ENCODE assay signal across 10 cellular contexts in genomic region chr2:145258903-145259579, GRCh38.
DNase-seq lines count a peak whose midpoint lies in the region; TF ChIP-seq lines count a peak whose summit lies in the region.
"Had no signal": no experiment of that assay in that cellular context is flagged by ENCODE, and none has a peak within 500 bp of the region (broad histone marks: within the 10 kb centered on the region; RNA-seq: fewer than 3 reads in every experiment).

No MANE protein-coding gene starts in this region.

- H3K27me3 ChIP-seq in transverse colon, result no peaks in the 10 kb centered on the region
- H3K27me3 ChIP-seq: tibial artery had no signal

- H3K36me3 ChIP-seq in transverse colon, result no peaks in the 10 kb centered on the region
- H3K36me3 ChIP-seq: tibial artery had no signal

- H3K9me3 ChIP-seq in transverse colon, result no peaks in the 10 kb centered on the region
- H3K9me3 ChIP-seq: tibial artery had no signal

- TF ChIP-seq POLR2A in transverse colon (IDR thresholded peaks at IDR 0.05), result no peak

- DNase-seq in GDM1 (lab: John Stamatoyannopoulos, UW) (peak; percentile 35), HT1080 (ENCODE audit: low read depth) (peak; percentile 56), UCSD-AML1 (lab: John Stamatoyannopoulos, UW; ENCODE audit: unreplicated experiment) (peak; percentile 4), medulla oblongata (ENCODE audit: extremely low spot score) (peak; percentile 42), NCI-H510A treated with DMSO at 0.1 percent for 48 hours (lab: John Stamatoyannopoulos, UW) (no peak), transverse colon (no peak), globus pallidus (ENCODE audit: low spot score) (no peak), cardiac septum (ENCODE audit: low spot score) (no peak)
- DNase-seq: caudate nucleus, tibial artery had no signal

- no peaks in the 10 kb centered on the region for H3K4me1 ChIP-seq in transverse colon
- H3K4me1 ChIP-seq: tibial artery had no signal

- in situ Hi-C loops in transverse colon (cut with MboI; ENCODE audit: low pct_ligation_motif_present in 1 of 4, low pct_unique_long_range_greater_than_20kb in 1 of 4, low sequenced_read_pairs in 3 of 4), result no loop called here

- 74 to 84% methylated on average over 5 of the region's 5 CpGs for WGBS in transverse colon (ENCODE audit: low coverage in 1 of 2), 2 donors

- no peak overlapping the region for H3K27ac ChIP-seq in transverse colon
- H3K27ac ChIP-seq: tibial artery had no signal

- intact Hi-C loops in transverse colon (cut with DNase I; ENCODE audit: low total_unique reads), result no loop called here
- intact Hi-C loops in cardiac septum (cut with DNase I), result no loop called here

- no peak overlapping the region for H3K4me3 ChIP-seq in transverse colon
- H3K4me3 ChIP-seq: tibial artery had no signal

- TF ChIP-seq CTCF in transverse colon (IDR thresholded peaks at IDR 0.05), result no peak

- no peak for TF ChIP-seq EP300 in transverse colon (IDR thresholded peaks at IDR 0.05; ENCODE audit: low read depth)

Comparison
In these comparisons a context has a peak if more than half of its experiments do, and no peak if none do; other contexts are left out.
1. DNase-seq: peak in GDM1 (single experiment), HT1080 (single experiment), UCSD-AML1 (single experiment) and medulla oblongata (single experiment); none in NCI-H510A treated with DMSO at 0.1 percent for 48 hours (single experiment), transverse colon (single experiment), globus pallidus (single experiment) and cardiac septum (single experiment).